ENCODE assay signal across 9 cellular contexts in the genomic region with DNA sequence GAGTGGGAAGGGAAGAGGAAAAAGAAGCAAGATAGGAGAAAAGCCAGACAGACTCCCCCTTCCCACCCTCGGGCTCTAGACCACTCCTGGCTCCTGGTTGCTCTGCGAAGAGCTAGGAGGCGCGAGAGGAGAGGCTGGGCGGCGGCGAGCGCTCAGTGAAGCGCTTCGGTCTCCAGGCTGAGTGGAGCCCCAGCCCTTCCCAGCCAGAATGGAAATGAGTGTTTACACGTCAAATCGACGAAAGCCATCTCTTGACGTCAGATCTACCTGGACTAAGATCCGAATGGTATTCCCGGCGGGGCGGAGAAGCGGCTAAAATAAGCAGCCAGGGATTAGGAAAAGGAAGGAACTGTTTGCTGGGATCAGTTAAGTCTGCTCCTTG. TPM values are rescaled to one million over a fixed set of nuclear protein-coding genes. Genes with fewer than 3 reads are reported as not detected.
DNase-seq lines count a peak whose midpoint lies in the region; ATAC-seq and TF ChIP-seq lines count a peak whose summit lies in the region.
"Had no signal": no experiment of that assay in that cellular context is flagged by ENCODE, and none has a peak within 500 bp of the region (broad histone marks: within the 10 kb centered on the region; RNA-seq: fewer than 3 reads in every experiment).

A gene (minus strand): TSS at position 183 of the 382 bp plus-strand sequence. CDS start 206 bp downstream, outside the sequence.

- DNase-seq in NCI-H2107 (lab: John Stamatoyannopoulos, UW) (peak; percentile 29), gastrocnemius medialis (no peak), cerebellar nuclear complex (lab: John Stamatoyannopoulos, UW) (no peak), RWPE1 (ENCODE audit: low spot score) (no peak)
- no peak for DNase-seq in NK-92 treated with Interleukin-12 subunit alpha and Interleukin-12 subunit beta, amount 100 ng/mL, for 24 hours (lab: John Stamatoyannopoulos, UW)
- DNase-seq: natural killer cell had no signal

- H3K27ac ChIP-seq in gastrocnemius medialis (no peak within 1 kb of the TSS), RWPE1 (no peak within 1 kb of the TSS)

- ATAC-seq in GM19452 (IDR thresholded peaks at IDR 0.05; ENCODE audit: unreplicated experiment) (peak; percentile 7), gastrocnemius medialis (no peak), GM21825 (IDR thresholded peaks at IDR 0.05; ENCODE audit: unreplicated experiment) (no peak)
- ATAC-seq: natural killer cell had no signal

- H3K36me3 ChIP-seq in endocrine pancreas (ENCODE audit: control insufficient read depth, insufficient read depth, low read length) (no peaks in the 10 kb centered on the region), gastrocnemius medialis (no peaks in the 10 kb centered on the region)

- H3K4me3 ChIP-seq in endocrine pancreas (ENCODE audit: control insufficient read depth, insufficient read depth, low read length): peak within 1 kb of the TSS; percentile 91
- peak within 1 kb of the TSS; percentile 9 to 31 (median 22) for H3K4me3 ChIP-seq in gastrocnemius medialis

- no peak for TF ChIP-seq POLR2A in gastrocnemius medialis (IDR thresholded peaks at IDR 0.05)

- CTCF ChIA-PET in RWPE1 (lab: Yijun Ruan, JAX): no interaction called here

- POLR2A ChIA-PET in RWPE1 (lab: Yijun Ruan, JAX; ENCODE audit: low non-redundant PET): no interaction called here

- intact Hi-C loops in gastrocnemius medialis (cut with DNase I; ENCODE audit: low total_unique reads): no loop called here

- in situ Hi-C loops in gastrocnemius medialis (cut with MboI; ENCODE audit: low sequenced_read_pairs in 4 of 4): no loop called here

- no peaks in the 10 kb centered on the region for H3K4me1 ChIP-seq in endocrine pancreas (ENCODE audit: control insufficient read depth, insufficient read depth, low read length)
- H3K4me1 ChIP-seq in gastrocnemius medialis: peaks cover 14 to 18% of the 10 kb centered on the region in 2 donors

- H3K27me3 ChIP-seq in endocrine pancreas (ENCODE audit: control insufficient read depth, insufficient read depth, low read length): no peaks in the 10 kb centered on the region
- peaks cover 50 to 52% (median 52%) of the 10 kb centered on the region in 3 donors for H3K27me3 ChIP-seq in gastrocnemius medialis

- peak within 1 kb of the TSS; percentile 77 for H3K9ac ChIP-seq in endocrine pancreas (ENCODE audit: control insufficient read depth, insufficient read depth, low read length)

- TF ChIP-seq CTCF in gastrocnemius medialis (IDR thresholded peaks at IDR 0.05 in 4 of 5, conservative IDR thresholded peaks at IDR 0.05 in 1 of 5) (no peak), RWPE1 (conservative IDR thresholded peaks at IDR 0.05; ENCODE audit: low read depth) (no peak)

- H3K9me3 ChIP-seq in endocrine pancreas (ENCODE audit: control insufficient read depth, low read length): no peaks in the 10 kb centered on the region
- no peaks in the 10 kb centered on the region for H3K9me3 ChIP-seq in gastrocnemius medialis

RNA-seq across cellular contexts. Expression of the gene that starts here (rescaled TPM):
- 1 to 10 TPM in 1 of 4 donors, under 1 TPM in 1, not detected in 2; 0.07 to 1.4 TPM for total RNA-seq in gastrocnemius medialis
- total RNA-seq: natural killer cell had no signal
